Comparison of ENCODE assay signal across 11 cellular contexts in genomic region chr15:57784081-57784488, GRCh38.
A peak's percentile ranks its signal among the peaks of the same experiment; 100 is the strongest.
DNase-seq lines count a peak whose midpoint lies in the region; ATAC-seq and TF ChIP-seq lines count a peak whose summit lies in the region.
"Had no signal": no experiment of that assay in that cellular context is flagged by ENCODE, and none has a peak within 500 bp of the region (broad histone marks: within the 10 kb centered on the region; RNA-seq: fewer than 3 reads in every experiment).

No MANE protein-coding gene starts in this region.

- in situ Hi-C loops in SK-MEL-5 (cut with HindIII; ENCODE audit: low pct_unique_long_range_greater_than_20kb, low sequenced_read_pairs): no loop called here

- no peak for TF ChIP-seq CTCF in fibroblast of pulmonary artery (IDR thresholded peaks at IDR 0.05; ENCODE audit: low read length, missing control alignments)

- ATAC-seq in HG03097 (IDR thresholded peaks at IDR 0.05; ENCODE audit: low FRiP score, unreplicated experiment): no peak

- no peak overlapping the region for H3K4me3 ChIP-seq in fibroblast of pulmonary artery (replicated peaks; ENCODE audit: low read depth, low read length)
- H3K4me3 ChIP-seq: lung had no signal

- DNase-seq in COLO829 (ENCODE audit: low spot score) (peak; percentile 6), SK-MEL-5 (ENCODE audit: low read depth, low spot score) (peak; percentile 4), fibroblast of pulmonary artery (ENCODE audit: low read depth) (peak; percentile 60), pons (ENCODE audit: low spot score) (peak; percentile 36), midbrain (lab: John Stamatoyannopoulos, UW) (no peak), iPS-NIHi7 (ENCODE audit: extremely low spot score) (no peak), NCI-H1092 treated with DMSO at 0.1 percent for 48 hours (lab: John Stamatoyannopoulos, UW) (no peak)
- DNase-seq: activated CD8-positive, alpha-beta memory T cell treated with anti-CD3 and anti-CD28 coated beads, Interleukin-2, amount 50 U/mL, for 4 hours; CD4-positive, CD25-positive, alpha-beta regulatory T cell had no signal

Comparison
In these comparisons a context has a peak if more than half of its experiments do, and no peak if none do; other contexts are left out.
1. DNase-seq: peak in COLO829 (single experiment), SK-MEL-5 (single experiment), fibroblast of pulmonary artery (single experiment) and pons (single experiment); none in midbrain (single experiment), iPS-NIHi7 (single experiment) and NCI-H1092 treated with DMSO at 0.1 percent for 48 hours (single experiment).